In the genomic region with DNA sequence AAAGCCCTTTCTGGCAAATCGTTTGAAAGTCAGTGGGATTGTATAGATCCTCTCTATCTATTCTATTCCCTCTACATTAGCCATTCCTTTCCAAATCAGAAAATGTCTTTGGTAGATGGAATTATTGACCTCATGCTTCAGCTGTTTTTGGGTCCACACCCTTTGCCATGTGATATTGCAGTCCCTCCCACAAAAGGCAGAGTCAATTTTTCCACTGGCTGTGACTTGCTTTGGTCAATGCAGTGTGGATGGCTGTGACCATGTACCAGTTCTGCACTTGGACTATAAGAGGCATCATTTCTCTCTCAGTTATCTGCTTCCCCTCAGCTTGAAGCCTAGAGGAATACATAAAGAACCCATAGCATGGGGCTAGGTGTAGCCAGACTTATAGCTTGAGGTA, we compare ENCODE assay signal across 17 cellular contexts.
"Had no signal": no experiment of that assay in that cellular context is flagged by ENCODE, and none has a peak within 500 bp of the region (broad histone marks: within the 10 kb centered on the region; RNA-seq: fewer than 3 reads in every experiment).

No MANE protein-coding gene starts in this region.

- H3K27me3 ChIP-seq: foreskin keratinocyte, left lung, stomach, uterus had no signal

- ATAC-seq: activated T-helper 17 cell treated with anti-CD3 and anti-CD28 coated beads, Interleukin-2, amount 50 U/mL, for 72 hours; foreskin keratinocyte; left lung; T-helper 17 cell had no signal

- H3K27ac Mint-ChIP-seq: activated B cell treated with CpG ODN at 0.5 μM for 24 hours; activated CD4-positive, alpha-beta T cell treated with anti-CD3 and anti-CD28 coated beads, Interleukin-2, amount 10 ng/mL, durations not matched to agents 24 days and 14 days; activated naive CD4-positive, alpha-beta T cell treated with anti-CD3 and anti-CD28 coated beads, Interleukin-2, amount 10 ng/mL, durations not matched to agents 7 days and 5 days; activated T-helper 17 cell treated with anti-CD3 and anti-CD28 coated beads, Interleukin-2, amount 50 U/mL, for 72 hours; naive B cell had no signal

- H3K27me3 Mint-ChIP-seq: activated B cell treated with CpG ODN at 0.5 μM for 24 hours; activated naive CD4-positive, alpha-beta T cell treated with anti-CD3 and anti-CD28 coated beads, Interleukin-2, amount 10 ng/mL, durations not matched to agents 7 days and 5 days; activated T-helper 17 cell treated with anti-CD3 and anti-CD28 coated beads, Interleukin-2, amount 50 U/mL, for 72 hours; naive B cell; T-helper 17 cell had no signal

- H3K4me3 Mint-ChIP-seq: activated B cell treated with CpG ODN at 0.5 μM for 24 hours; activated CD4-positive, alpha-beta T cell treated with anti-CD3 and anti-CD28 coated beads, Interleukin-2, amount 10 ng/mL, durations not matched to agents 24 days and 14 days; activated naive CD4-positive, alpha-beta T cell treated with anti-CD3 and anti-CD28 coated beads, Interleukin-2, amount 10 ng/mL, durations not matched to agents 7 days and 5 days; activated T-helper 17 cell treated with anti-CD3 and anti-CD28 coated beads, Interleukin-2, amount 50 U/mL, for 72 hours; brain; T-helper 17 cell had no signal

- H3K36me3 Mint-ChIP-seq: brain had no signal

- H3K27ac ChIP-seq: foreskin keratinocyte, left lung, parathyroid adenoma, stomach had no signal

- H3K4me3 ChIP-seq: left lung, stomach, uterus had no signal

- H3K36me3 ChIP-seq: left lung, stomach, uterus had no signal

- H3K9me3 ChIP-seq: left lung, stomach, uterus had no signal

- DNase-seq: activated B cell treated with CpG ODN at 0.5 μM for 24 hours; activated CD4-positive, alpha-beta T cell treated with anti-CD3 and anti-CD28 coated beads, Interleukin-2, amount 10 ng/mL, durations not matched to agents 24 days and 14 days; activated CD8-positive, alpha-beta memory T cell treated with anti-CD3 and anti-CD28 coated beads for 24 hours; activated naive CD4-positive, alpha-beta T cell treated with anti-CD3 and anti-CD28 coated beads, Interleukin-2, amount 10 ng/mL, durations not matched to agents 7 days and 5 days; activated T-cell treated with anti-CD3 and anti-CD28 coated beads for 4 hours; dermis blood vessel endothelial cell; foreskin keratinocyte; head of caudate nucleus; left lung; naive B cell; small intestine; stomach; T-helper 17 cell; uterus had no signal

- H3K4me1 ChIP-seq: foreskin keratinocyte, left lung, parathyroid adenoma, stomach had no signal
